In genomic region chr6:63452117-63452516, GRCh38 we compare ENCODE assay signal across 1 cellular context.
TF ChIP-seq lines count a peak whose summit lies in the region.

No MANE protein-coding gene starts in this region.

TF ChIP-seq in HepG2, 621 proteins besides CTCF, POLR2A, EP300 and RAD21 (continued from another document and continues in another):
- TF ChIP-seq PRDM15 (CRISPR knock-in tag; IDR thresholded peaks at IDR 0.05) (no peak), ZBTB8A (CRISPR knock-in tag; IDR thresholded peaks at IDR 0.05; ENCODE audit: borderline replicate concordance, low read depth) (no peak), ZMYM3 (CRISPR knock-in tag; IDR thresholded peaks at IDR 0.05) (peak; percentile 85; the same call in 1 of the 2 replicates), FOXC1 (CRISPR knock-in tag; IDR thresholded peaks at IDR 0.05; ENCODE audit: borderline replicate concordance) (no peak), SOX13 (IDR thresholded peaks at IDR 0.05) (peak; percentile 84), SOX13 (CRISPR knock-in tag; conservative IDR thresholded peaks at IDR 0.05 in 1 of 2, IDR thresholded peaks at IDR 0.05 in 1 of 2) (peak in 1 of 2 experiments; percentile 96; a peak in 2 of 4 replicates), ESRRA (CRISPR knock-in tag; IDR thresholded peaks at IDR 0.05; ENCODE audit: low read depth) (peak; percentile 66; the same call in 1 of the 2 replicates), NR2F1 (CRISPR knock-in tag; IDR thresholded peaks at IDR 0.05) (0 out of 4 replicates have a peak, but pooled peaks have one; percentile 33 to 38), HMG20B (CRISPR knock-in tag; conservative IDR thresholded peaks at IDR 0.05) (peak; percentile 66), ZBTB43 (CRISPR knock-in tag; conservative IDR thresholded peaks at IDR 0.05) (0 out of 2 replicates have a peak, but pooled peaks have one; percentile 47), HMG20A (CRISPR knock-in tag; IDR thresholded peaks at IDR 0.05; ENCODE audit: borderline replicate concordance) (peak; percentile 85), ZNF264 (CRISPR knock-in tag; IDR thresholded peaks at IDR 0.05) (peak; percentile 72; the same call in 1 of the 2 replicates), ZNF275 (CRISPR knock-in tag; IDR thresholded peaks at IDR 0.05; ENCODE audit: borderline replicate concordance) (no peak), FOXP4 (CRISPR knock-in tag; IDR thresholded peaks at IDR 0.05) (peak; percentile 97), CEBPZ (IDR thresholded peaks at IDR 0.05; ENCODE audit: low read length) (no peak), ZNF414 (CRISPR knock-in tag; IDR thresholded peaks at IDR 0.05) (peak; percentile 52; the same call in 1 of the 2 replicates), TOPORS (CRISPR knock-in tag; IDR thresholded peaks at IDR 0.05) (no peak), XRCC5 (optimal IDR thresholded peaks at IDR 0.05; ENCODE audit: low read length) (peak; percentile 44), PAXIP1 (CRISPR knock-in tag; conservative IDR thresholded peaks at IDR 0.05) (peak; percentile 91), ZBTB49 (CRISPR knock-in tag; IDR thresholded peaks at IDR 0.05; ENCODE audit: borderline replicate concordance) (no peak), ZNF749 (CRISPR knock-in tag; IDR thresholded peaks at IDR 0.05; ENCODE audit: borderline replicate concordance) (no peak), ZNF891 (CRISPR knock-in tag; IDR thresholded peaks at IDR 0.05) (no peak), GTF2F1 (IDR thresholded peaks at IDR 0.05; ENCODE audit: low read length) (no peak), MAFK (conservative IDR thresholded peaks at IDR 0.05 in 1 of 2, IDR thresholded peaks at IDR 0.05 in 1 of 2; ENCODE audit: low read length in 2 of 2) (peak in 1 of 2 experiments; percentile 32; a peak in 1 of 4 replicates), REST (IDR thresholded peaks at IDR 0.05; ENCODE audit: borderline replicate concordance in 1 of 2, low read depth in 1 of 2, low read length in 2 of 2) (peak in 1 of 2 experiments; percentile 70; a peak in 1 of 4 replicates), HNF4A (CRISPR knock-in tag; IDR thresholded peaks at IDR 0.05) (peak; percentile 85), SP140L (CRISPR knock-in tag; IDR thresholded peaks at IDR 0.05; ENCODE audit: borderline replicate concordance) (peak; percentile 45; the same call in 1 of the 2 replicates), REL (CRISPR knock-in tag; conservative IDR thresholded peaks at IDR 0.05) (no peak), CEBPB (IDR thresholded peaks at IDR 0.05; ENCODE audit: borderline replicate concordance, low read depth, low read length) (peak; percentile 99), KDM6A (CRISPR knock-in tag; IDR thresholded peaks at IDR 0.05; ENCODE audit: low read depth) (peak; percentile 57; the same call in 1 of the 2 replicates), NFE2L1 (CRISPR knock-in tag; IDR thresholded peaks at IDR 0.05; ENCODE audit: borderline replicate concordance) (no peak), ZFYVE20 (CRISPR knock-in tag; IDR thresholded peaks at IDR 0.05; ENCODE audit: borderline replicate concordance, low read depth) (no peak), NONO (IDR thresholded peaks at IDR 0.05) (no peak), NONO (CRISPR knock-in tag; conservative IDR thresholded peaks at IDR 0.05) (peak; percentile 66; the same call in 1 of the 2 replicates)
